ENCODE assay signal across 23 cellular contexts in genomic region chr19:2201473-2202148, GRCh38. TPM values are rescaled to one million over a fixed set of nuclear protein-coding genes. Genes with fewer than 3 reads are reported as not detected.
DNase-seq lines count a peak whose midpoint lies in the region; ATAC-seq and TF ChIP-seq lines count a peak whose summit lies in the region.
"Had no signal": no experiment of that assay in that cellular context is flagged by ENCODE, and none has a peak within 500 bp of the region (broad histone marks: within the 10 kb centered on the region; RNA-seq: fewer than 3 reads in every experiment).

No MANE protein-coding gene starts in this region.

- no peaks in the 10 kb centered on the region; the same call in 1 of the 2 replicates for H3K36me3 ChIP-seq in GM23338 (ENCODE audit: insufficient read depth)

- no peaks in the 10 kb centered on the region; the same call in 1 of the 2 replicates for H4K20me1 ChIP-seq in GM23338 (replicated peaks; ENCODE audit: insufficient read depth)

- H3K27ac Mint-ChIP-seq in GM23338 (peak overlapping the region; percentile 41; the same call in 1 of the 2 replicates), nephron progenitor cell (peak overlapping the region; percentile 94)
- peak overlapping the region; percentile 55 for H3K27ac Mint-ChIP-seq in central memory CD8-positive, alpha-beta T cell (ENCODE audit: low read depth)
- H3K27ac Mint-ChIP-seq: activated CD4-positive, alpha-beta T cell treated with anti-CD3 and anti-CD28 coated beads, Interleukin-2, amount 10 ng/mL, durations not matched to agents 24 days and 14 days; activated naive CD8-positive, alpha-beta T cell treated with anti-CD3 and anti-CD28 coated beads, Interleukin-2, amount 10 ng/mL, durations not matched to agents 7 days and 5 days; activated T-helper 2 cell treated with anti-CD3 and anti-CD28 coated beads, Interferon-gamma antibody, Interleukin-2, Interleukin-4, amounts not matched to agents 10 μg/mL and 5 μg/mL and 100 μg/mL, durations not matched to agents 14 hours and 24 hours and 36 hours; CD4-positive, alpha-beta T cell; IgD-negative memory B cell; T-helper 1 cell treated with Interleukin-12 subunit alpha and Interleukin-12 subunit beta and Interleukin-4 antibody, amounts not matched to agents 30 μg/mL and 1 μg/mL, for 36 hours had no signal

- H3K36me3 Mint-ChIP-seq in GM23338 (ENCODE audit: low read depth) (peaks cover 31% of the 10 kb centered on the region), nephron progenitor cell (ENCODE audit: low read depth) (peaks cover 24% of the 10 kb centered on the region)
- H3K36me3 Mint-ChIP-seq in central memory CD8-positive, alpha-beta T cell (ENCODE audit: insufficient read depth) = peaks cover 13% of the 10 kb centered on the region
- H3K36me3 Mint-ChIP-seq: IgD-negative memory B cell had no signal

- no peak overlapping the region for H2AFZ ChIP-seq in GM23338

- H3K9me3 Mint-ChIP-seq in GM23338 (no peaks in the 10 kb centered on the region; the same call in 2 of the 3 replicates), nephron progenitor cell (no peaks in the 10 kb centered on the region)
- H3K9me3 Mint-ChIP-seq in central memory CD8-positive, alpha-beta T cell = no peaks in the 10 kb centered on the region
- H3K9me3 Mint-ChIP-seq: activated CD4-positive, alpha-beta T cell treated with anti-CD3 and anti-CD28 coated beads, Interleukin-2, amount 10 ng/mL, durations not matched to agents 24 days and 14 days; activated naive CD8-positive, alpha-beta T cell treated with anti-CD3 and anti-CD28 coated beads, Interleukin-2, amount 10 ng/mL, durations not matched to agents 7 days and 5 days; activated T-helper 2 cell treated with anti-CD3 and anti-CD28 coated beads, Interferon-gamma antibody, Interleukin-2, Interleukin-4, amounts not matched to agents 10 μg/mL and 5 μg/mL and 100 μg/mL, durations not matched to agents 14 hours and 24 hours and 36 hours; CD4-positive, alpha-beta T cell; IgD-negative memory B cell; neural crest cell; T-helper 1 cell treated with Interleukin-12 subunit alpha and Interleukin-12 subunit beta and Interleukin-4 antibody, amounts not matched to agents 30 μg/mL and 1 μg/mL, for 36 hours had no signal

- ATAC-seq in GM23338 = no peak
- no peak for ATAC-seq in central memory CD8-positive, alpha-beta T cell (replicated peaks; ENCODE audit: extremely low read depth, poor library complexity, severe bottlenecking)
- ATAC-seq in GM18868 (IDR thresholded peaks at IDR 0.05; ENCODE audit: unreplicated experiment) = no peak
- ATAC-seq in HG02642 (IDR thresholded peaks at IDR 0.05; ENCODE audit: poor library complexity, unreplicated experiment) = no peak
- ATAC-seq: body of pancreas, PC-3 had no signal

- H3K79me2 ChIP-seq in GM23338 (replicated peaks; ENCODE audit: insufficient read depth) = peaks cover 26% of the 10 kb centered on the region

- no peak overlapping the region for H3K4me3 ChIP-seq in GM23338
- H3K4me3 ChIP-seq: body of pancreas, coronary artery, prostate gland, vagina had no signal

- TF ChIP-seq CTCF in GM23338 (conservative IDR thresholded peaks at IDR 0.05; ENCODE audit: low read depth in 2 of 2) (no peak), nephron progenitor cell (IDR thresholded peaks at IDR 0.05) (no peak)

- no peaks in the 10 kb centered on the region for H3K9me2 ChIP-seq in GM23338 (ENCODE audit: insufficient read depth)

- DNase-seq in GM23338 (ENCODE audit: low spot score) = no peak
- DNase-seq in M059J (ENCODE audit: low read depth) = peak; percentile 14
- no peak for DNase-seq in central memory CD8-positive, alpha-beta T cell (ENCODE audit: low spot score in 2 of 2)
- DNase-seq in nephron progenitor cell = no peak
- DNase-seq in GDM1 (lab: John Stamatoyannopoulos, UW) = no peak
- no peak for DNase-seq in middle frontal gyrus (ENCODE audit: extremely low spot score, low spot score)
- DNase-seq: activated CD4-positive, alpha-beta T cell treated with anti-CD3 and anti-CD28 coated beads, Interleukin-2, amount 10 ng/mL, durations not matched to agents 24 days and 14 days; activated CD8-positive, alpha-beta memory T cell treated with anti-CD3 and anti-CD28 coated beads, Interleukin-2, amount 50 U/mL, for 4 hours; activated naive CD8-positive, alpha-beta T cell treated with anti-CD3 and anti-CD28 coated beads, Interleukin-2, amount 10 ng/mL, durations not matched to agents 7 days and 5 days; body of pancreas; CD4-positive, alpha-beta T cell; NCI-H446 treated with DMSO at 0.1 percent for 48 hours; PC-3; SIG-M5 had no signal

- H3F3A ChIP-seq in GM23338 (replicated peaks; ENCODE audit: low read depth) = 0 out of 2 replicates have a peak, but pooled peaks cover 6% of the 10 kb centered on the region

- peak overlapping the region; percentile 92; the same call in 1 of the 2 replicates for H3K27ac ChIP-seq in GM23338 (ENCODE audit: low read depth)
- H3K27ac ChIP-seq: body of pancreas, coronary artery, prostate gland, vagina had no signal

- H3K4me3 Mint-ChIP-seq in GM23338 (no peak overlapping the region), nephron progenitor cell (no peak overlapping the region)
- H3K4me3 Mint-ChIP-seq in central memory CD8-positive, alpha-beta T cell = no peak overlapping the region
- H3K4me3 Mint-ChIP-seq: activated CD4-positive, alpha-beta T cell treated with anti-CD3 and anti-CD28 coated beads, Interleukin-2, amount 10 ng/mL, durations not matched to agents 24 days and 14 days; activated naive CD8-positive, alpha-beta T cell treated with anti-CD3 and anti-CD28 coated beads, Interleukin-2, amount 10 ng/mL, durations not matched to agents 7 days and 5 days; CD4-positive, alpha-beta T cell; IgD-negative memory B cell; neural crest cell; T-helper 1 cell treated with Interleukin-12 subunit alpha and Interleukin-12 subunit beta and Interleukin-4 antibody, amounts not matched to agents 30 μg/mL and 1 μg/mL, for 36 hours had no signal

- H3K4me1 Mint-ChIP-seq in GM23338 (peaks cover 6% of the 10 kb centered on the region; the same call in 1 of the 3 replicates), nephron progenitor cell (peaks cover 8% of the 10 kb centered on the region)
- H3K4me1 Mint-ChIP-seq in central memory CD8-positive, alpha-beta T cell = peaks cover 18% of the 10 kb centered on the region

- H3K4me2 ChIP-seq in GM23338 = no peak overlapping the region

- H3K27me3 ChIP-seq in GM23338 (ENCODE audit: insufficient read depth) = no peaks in the 10 kb centered on the region
- H3K27me3 ChIP-seq: body of pancreas, vagina had no signal

- no peaks in the 10 kb centered on the region for H3K4me1 ChIP-seq in GM23338 (ENCODE audit: insufficient read depth)
- H3K4me1 ChIP-seq: body of pancreas, prostate gland had no signal

- H3K27me3 Mint-ChIP-seq in GM23338 (ENCODE audit: insufficient read depth, low read depth, poor library complexity) (peaks cover 5% of the 10 kb centered on the region), nephron progenitor cell (ENCODE audit: low read depth, poor library complexity) (no peaks in the 10 kb centered on the region)
- no peaks in the 10 kb centered on the region for H3K27me3 Mint-ChIP-seq in central memory CD8-positive, alpha-beta T cell
- H3K27me3 Mint-ChIP-seq: activated CD4-positive, alpha-beta T cell treated with anti-CD3 and anti-CD28 coated beads, Interleukin-2, amount 10 ng/mL, durations not matched to agents 24 days and 14 days; activated naive CD8-positive, alpha-beta T cell treated with anti-CD3 and anti-CD28 coated beads, Interleukin-2, amount 10 ng/mL, durations not matched to agents 7 days and 5 days; CD4-positive, alpha-beta T cell; IgD-negative memory B cell had no signal

TF ChIP-seq in GM23338, 12 proteins besides CTCF, POLR2A, EP300 and RAD21 (continues in another document):
- no peak for TF ChIP-seq ZNF331 (CRISPR knock-in tag; IDR thresholded peaks at IDR 0.05; ENCODE audit: low read depth)
- TF ChIP-seq ZNF114 (CRISPR knock-in tag; IDR thresholded peaks at IDR 0.05) = no peak
- TF ChIP-seq EZH2 (IDR thresholded peaks at IDR 0.05; ENCODE audit: low read depth, unreplicated experiment) = no peak

RNA-seq across cellular contexts. Expression of gene PLEKHJ1, which starts 34.5 kb away (rescaled TPM):
- 175 and 210 TPM in 2 replicates for total RNA-seq in GM23338 (2014; rRNA removed; shearing (Covaris generic))
- polyA plus RNA-seq in GM23338 (2016; fragmentation: Nextera tagmentation; extraction: Ambion mirVana) = 142 and 146 TPM in 2 replicates
- total RNA-seq in M059J (2014; rRNA removed; shearing (Covaris generic)) = 75.4 and 79.5 TPM in 2 replicates

RNA-seq across cellular contexts. Expression of gene SF3A2, which starts 35.0 kb away (rescaled TPM):
- 79.1 and 128 TPM in 2 replicates for total RNA-seq in GM23338 (2014; rRNA removed; shearing (Covaris generic))
- polyA plus RNA-seq in GM23338 (2016; fragmentation: Nextera tagmentation; extraction: Ambion mirVana) = 67.7 and 76.0 TPM in 2 replicates
- total RNA-seq in M059J (2014; rRNA removed; shearing (Covaris generic)) = 36.9 and 44.0 TPM in 2 replicates

RNA-seq across cellular contexts. Expression of gene DOT1L, which starts 37.9 kb away (rescaled TPM):
- total RNA-seq in GM23338 (2014; rRNA removed; shearing (Covaris generic)) = 23.4 and 40.6 TPM in 2 replicates
- polyA plus RNA-seq in GM23338 (2016; fragmentation: Nextera tagmentation; extraction: Ambion mirVana) = 25.5 and 31.0 TPM in 2 replicates
- 4.1 and 11.0 TPM in 2 replicates for total RNA-seq in M059J (2014; rRNA removed; shearing (Covaris generic))

RNA-seq across cellular contexts. Expression of gene AMH, which starts 47.5 kb away (rescaled TPM):
- 2.6 and 6.8 TPM in 2 replicates for total RNA-seq in GM23338 (2014; rRNA removed; shearing (Covaris generic))
- 1.4 and 1.9 TPM in 2 replicates for polyA plus RNA-seq in GM23338 (2016; fragmentation: Nextera tagmentation; extraction: Ambion mirVana)
- total RNA-seq in M059J (2014; rRNA removed; shearing (Covaris generic)) = 1.5 and 2.9 TPM in 2 replicates

RNA-seq across cellular contexts. Expression of gene AP3D1, which starts 50.2 kb away (rescaled TPM):
- 205 and 236 TPM in 2 replicates for total RNA-seq in GM23338 (2014; rRNA removed; shearing (Covaris generic))
- 101 and 117 TPM in 2 replicates for polyA plus RNA-seq in GM23338 (2016; fragmentation: Nextera tagmentation; extraction: Ambion mirVana)
- total RNA-seq in M059J (2014; rRNA removed; shearing (Covaris generic)) = 61.0 and 93.3 TPM in 2 replicates

Comparison
In these comparisons a context has a peak if more than half of its experiments do, and no peak if none do; other contexts are left out.
1. H3K27ac Mint-ChIP-seq: peak in every context shown above with its lines; median percentile 94 in nephron progenitor cell; 55 in central memory CD8-positive, alpha-beta T cell; 41 in GM23338.